Comparison of ENCODE assay signal across 15 cellular contexts in the genomic region with DNA sequence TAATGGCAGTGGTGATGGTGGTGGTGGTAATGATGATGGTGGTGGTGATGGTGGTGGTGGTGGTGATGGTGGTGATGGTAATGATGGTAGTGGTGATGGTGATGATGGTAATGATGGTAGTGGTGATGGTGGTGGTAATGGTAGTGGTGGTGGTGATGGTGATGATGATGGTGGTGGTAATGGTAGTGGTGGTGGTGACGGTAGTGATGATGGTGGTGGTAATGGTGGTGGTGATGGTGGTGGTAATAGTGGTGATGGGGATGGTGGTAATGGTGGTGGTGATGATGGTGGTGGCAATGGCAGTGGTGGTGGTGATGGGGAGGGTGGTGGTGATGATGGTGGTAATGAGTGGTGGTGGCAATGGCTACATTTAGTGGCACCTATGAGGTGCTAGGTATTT.
DNase-seq lines count a peak whose midpoint lies in the region; ATAC-seq and TF ChIP-seq lines count a peak whose summit lies in the region.
"Had no signal": no experiment of that assay in that cellular context is flagged by ENCODE, and none has a peak within 500 bp of the region (broad histone marks: within the 10 kb centered on the region; RNA-seq: fewer than 3 reads in every experiment).

No MANE protein-coding gene starts in this region.

- H3K9me3 ChIP-seq in T-helper 17 cell (ENCODE audit: control insufficient read depth, low read length, poor library complexity, severe bottlenecking) = no peaks in the 10 kb centered on the region
- H3K9me3 ChIP-seq in thoracic aorta = no peaks in the 10 kb centered on the region
- H3K9me3 ChIP-seq: Caco-2, SJCRH30, upper lobe of right lung had no signal

- no peak for DNase-seq in activated naive CD4-positive, alpha-beta T cell treated with anti-CD3 and anti-CD28 coated beads for 36 hours
- DNase-seq in activated naive CD4-positive, alpha-beta T cell (lab: John Stamatoyannopoulos, UW) = no peak
- DNase-seq in T-helper 17 cell (no peak), thoracic aorta (ENCODE audit: low spot score) (no peak), A172 (ENCODE audit: low spot score) (no peak)
- DNase-seq in effector memory CD8-positive, alpha-beta T cell = peak in 1 of 3 experiments; percentile 17
- DNase-seq: Caco-2, hypothalamus, kidney glomerular epithelial cell, NCI-H187 treated with DMSO at 0.1 percent for 48 hours, upper lobe of right lung had no signal

- peak overlapping the region; percentile 89 to 92 for H3K27ac ChIP-seq in thoracic aorta
- H3K27ac ChIP-seq: SJCRH30 had no signal

- no peak overlapping the region for H3K27ac Mint-ChIP-seq in activated naive CD4-positive, alpha-beta T cell treated with anti-CD3 and anti-CD28 coated beads for 36 hours
- H3K27ac Mint-ChIP-seq in T-helper 17 cell = peak overlapping the region; percentile 1
- H3K27ac Mint-ChIP-seq in effector memory CD8-positive, alpha-beta T cell = peak overlapping the region; percentile 86 to 87

- H3K4me3 ChIP-seq in thoracic aorta = no peak overlapping the region
- H3K4me3 ChIP-seq: SJCRH30, upper lobe of right lung had no signal

- CTCF ChIA-PET in activated naive CD4-positive, alpha-beta T cell treated with anti-CD3 and anti-CD28 coated beads for 36 hours (lab: Charles Lee) = no interaction called here

- ATAC-seq in T-helper 17 cell (no peak), thoracic aorta (ENCODE audit: insufficient number of reproducible peaks, low FRiP score, low read depth) (no peak), HG02973 (IDR thresholded peaks at IDR 0.05; ENCODE audit: unreplicated experiment) (no peak), GM18517 (IDR thresholded peaks at IDR 0.05; ENCODE audit: unreplicated experiment) (no peak)
- ATAC-seq in effector memory CD8-positive, alpha-beta T cell (replicated peaks) = no peak
- ATAC-seq: upper lobe of right lung had no signal

- no peak for TF ChIP-seq CTCF in thoracic aorta (IDR thresholded peaks at IDR 0.05)

- peaks cover 61 to 100% of the 10 kb centered on the region in 2 donors for H3K4me1 ChIP-seq in thoracic aorta (ENCODE audit: control insufficient read depth in 1 of 2, low read depth in 2 of 2)

- no peaks in the 10 kb centered on the region for H3K27me3 Mint-ChIP-seq in activated naive CD4-positive, alpha-beta T cell treated with anti-CD3 and anti-CD28 coated beads for 36 hours (ENCODE audit: low read depth)
- peaks cover 9% of the 10 kb centered on the region for H3K27me3 Mint-ChIP-seq in T-helper 17 cell
- H3K27me3 Mint-ChIP-seq in effector memory CD8-positive, alpha-beta T cell = peaks cover 0 to 9% of the 10 kb centered on the region in 2 donors

- peak overlapping the region; percentile 13 for H3K4me3 Mint-ChIP-seq in activated naive CD4-positive, alpha-beta T cell treated with anti-CD3 and anti-CD28 coated beads for 36 hours
- peak overlapping the region; percentile 15 for H3K4me3 Mint-ChIP-seq in T-helper 17 cell
- peak overlapping the region; percentile 42 to 55 for H3K4me3 Mint-ChIP-seq in effector memory CD8-positive, alpha-beta T cell
- H3K4me3 Mint-ChIP-seq: neural crest cell had no signal

- H3K27me3 ChIP-seq in thoracic aorta (replicated peaks; ENCODE audit: insufficient read depth) = no peaks in the 10 kb centered on the region
- H3K27me3 ChIP-seq: SJCRH30, upper lobe of right lung had no signal

- H3K36me3 Mint-ChIP-seq in activated naive CD4-positive, alpha-beta T cell treated with anti-CD3 and anti-CD28 coated beads for 36 hours (ENCODE audit: low read depth) = no peaks in the 10 kb centered on the region
- no peaks in the 10 kb centered on the region for H3K36me3 Mint-ChIP-seq in T-helper 17 cell (ENCODE audit: low read depth)
- H3K36me3 Mint-ChIP-seq in effector memory CD8-positive, alpha-beta T cell (ENCODE audit: insufficient read depth) = peaks cover 26% of the 10 kb centered on the region

- peaks cover 65% of the 10 kb centered on the region for H3K4me1 Mint-ChIP-seq in activated naive CD4-positive, alpha-beta T cell treated with anti-CD3 and anti-CD28 coated beads for 36 hours (ENCODE audit: low read depth)
- peaks cover 28% of the 10 kb centered on the region for H3K4me1 Mint-ChIP-seq in T-helper 17 cell
- peaks cover 41 to 51% of the 10 kb centered on the region in 2 donors for H3K4me1 Mint-ChIP-seq in effector memory CD8-positive, alpha-beta T cell (ENCODE audit: low read depth in 2 of 2)

- intact Hi-C loops in activated naive CD4-positive, alpha-beta T cell treated with anti-CD3 and anti-CD28 coated beads for 36 hours (cut with micrococcal nuclease) = no loop called here

- H3K36me3 ChIP-seq in thoracic aorta = no peaks in the 10 kb centered on the region
- H3K36me3 ChIP-seq: SJCRH30, upper lobe of right lung had no signal

- H3K9me3 Mint-ChIP-seq in activated naive CD4-positive, alpha-beta T cell treated with anti-CD3 and anti-CD28 coated beads for 36 hours = no peaks in the 10 kb centered on the region
- peaks cover 4 to 10% of the 10 kb centered on the region in 2 donors for H3K9me3 Mint-ChIP-seq in effector memory CD8-positive, alpha-beta T cell
- H3K9me3 Mint-ChIP-seq: neural crest cell had no signal
